ENCODE assay signal across 30 cellular contexts in the genomic region with DNA sequence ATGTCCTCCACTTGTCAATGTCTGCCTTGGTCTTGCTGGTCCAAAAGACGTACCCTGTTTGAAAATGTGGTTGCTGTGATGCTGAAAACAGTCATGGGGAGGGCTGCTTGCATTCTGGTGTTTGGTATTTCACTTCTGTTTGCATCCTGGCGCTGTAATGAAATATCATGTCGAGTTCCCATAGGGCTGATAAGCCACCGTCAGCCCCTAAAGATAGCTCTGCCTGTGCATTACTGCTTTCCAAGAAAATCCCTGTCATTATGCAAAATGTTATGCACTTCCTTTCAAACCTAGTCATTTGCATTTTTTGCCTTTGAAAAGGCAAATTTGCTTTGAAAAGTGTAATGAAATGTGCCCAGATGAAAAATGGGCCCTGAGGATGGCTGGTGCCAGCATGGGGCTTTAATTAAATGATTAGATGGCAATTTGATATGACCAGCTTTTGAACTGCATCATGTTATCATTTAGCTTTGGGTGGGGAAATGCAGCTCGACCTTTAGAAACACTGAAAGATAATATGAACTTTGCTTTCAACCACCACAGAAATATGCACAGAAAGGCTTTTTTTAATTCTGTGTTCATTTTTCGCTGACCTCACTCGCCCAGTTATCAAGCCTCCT.
"Had no signal": no experiment of that assay in that cellular context is flagged by ENCODE, and none has a peak within 500 bp of the region (broad histone marks: within the 10 kb centered on the region; RNA-seq: fewer than 3 reads in every experiment).

No MANE protein-coding gene starts in this region.

- H3K27ac Mint-ChIP-seq: activated naive CD8-positive, alpha-beta T cell treated with anti-CD3 and anti-CD28 coated beads, Interleukin-2, amount 50 U/mL, for 24 hours; activated T-helper 1 cell treated with anti-CD3 and anti-CD28 coated beads, Interleukin-12 subunit alpha, Interleukin-12 subunit beta, Interleukin-2, Interleukin-4 antibody, amounts not matched to agents 30 ng/mL and 10 ng/mL and 1 ng/mL, durations not matched to agents 14 hours and 24 hours and 36 hours; dendritic cell treated with granulocyte-macrophage colony-stimulating factor and Interleukin-4, amounts not matched to agents 40 ng/mL and 50 ng/mL, for 4 days; nephron progenitor cell; stimulated activated memory B cell treated with anti-CD40 and anti-IgM and Interleukin-4, amounts not matched to agents 10 μg/mL and 1 μg/mL and 100 μg/mL, for 72 hours; type B pancreatic cell had no signal

- H2AFZ ChIP-seq: parathyroid adenoma had no signal

- H3K27me3 Mint-ChIP-seq: central memory CD8-positive, alpha-beta T cell; dendritic cell treated with granulocyte-macrophage colony-stimulating factor and Interleukin-4, amounts not matched to agents 40 ng/mL and 50 ng/mL, for 4 days; stimulated activated memory B cell treated with anti-CD40 and anti-IgM and Interleukin-4, amounts not matched to agents 10 μg/mL and 1 μg/mL and 100 μg/mL, for 72 hours; type B pancreatic cell had no signal

- H3K9me3 Mint-ChIP-seq: activated naive CD8-positive, alpha-beta T cell treated with anti-CD3 and anti-CD28 coated beads, Interleukin-2, amount 50 U/mL, for 24 hours; activated T-helper 1 cell treated with anti-CD3 and anti-CD28 coated beads, Interleukin-12 subunit alpha, Interleukin-12 subunit beta, Interleukin-2, Interleukin-4 antibody, amounts not matched to agents 30 ng/mL and 10 ng/mL and 1 ng/mL, durations not matched to agents 14 hours and 24 hours and 36 hours; central memory CD8-positive, alpha-beta T cell; dendritic cell treated with granulocyte-macrophage colony-stimulating factor and Interleukin-4, amounts not matched to agents 40 ng/mL and 50 ng/mL, for 4 days; nephron progenitor cell; stimulated activated memory B cell treated with anti-CD40 and anti-IgM and Interleukin-4, amounts not matched to agents 10 μg/mL and 1 μg/mL and 100 μg/mL, for 72 hours; stimulated activated naive CD8-positive, alpha-beta T cell treated with anti-CD3 and anti-CD28 coated beads, Interleukin-15, amount 100 ng/mL, for 72 hours; type B pancreatic cell had no signal

- H3K4me1 ChIP-seq: breast epithelium, foreskin keratinocyte, vagina had no signal

- H3K4me3 ChIP-seq: breast epithelium, esophagus muscularis mucosa, heart right ventricle, lung, psoas muscle, smooth muscle cell, vagina had no signal

- DNase-seq: activated CD8-positive, alpha-beta memory T cell treated with anti-CD3 and anti-CD28 coated beads, Interleukin-2, amount 50 U/mL, for 4 hours; activated effector memory CD4-positive, alpha-beta T cell treated with anti-CD3 and anti-CD28 coated beads, Interleukin-2, amount 50 U/mL, for 16 hours; activated naive CD4-positive, alpha-beta T cell treated with anti-CD3 and anti-CD28 coated beads, Interleukin-2, amount 50 U/mL, for 16 hours; activated naive CD8-positive, alpha-beta T cell treated with anti-CD3 and anti-CD28 coated beads, Interleukin-2, amount 50 U/mL, for 24 hours; activated T-cell treated with anti-CD3 and anti-CD28 coated beads, Interleukin-2, amount 50 U/mL, for 1 hour; amygdala; foreskin keratinocyte; nephron progenitor cell; occipital lobe; psoas muscle; stimulated activated CD4-positive, alpha-beta T cell treated with anti-CD3 and anti-CD28 coated beads, Interleukin-4, amount 100 ng/mL, for 4 hours; stimulated activated CD8-positive, alpha-beta memory T cell treated with anti-CD3 and anti-CD28 coated beads, Interleukin-4, amount 100 ng/mL, for 48 hours; stimulated activated naive CD8-positive, alpha-beta T cell treated with anti-CD3 and anti-CD28 coated beads, Interleukin-15, amount 100 ng/mL, for 72 hours; substantia nigra; T1000 had no signal

- H3K4me2 ChIP-seq: smooth muscle cell had no signal

- H3K9me3 ChIP-seq: breast epithelium, esophagus muscularis mucosa, heart right ventricle, psoas muscle, vagina had no signal

- H3K9ac ChIP-seq: parathyroid adenoma had no signal

- H3K27ac ChIP-seq: breast epithelium, esophagus muscularis mucosa, foreskin keratinocyte, parathyroid adenoma, psoas muscle, vagina, WERI-Rb-1 had no signal

- H3K36me3 ChIP-seq: breast epithelium, esophagus muscularis mucosa, heart right ventricle, vagina, WERI-Rb-1 had no signal

- H3K4me3 Mint-ChIP-seq: activated naive CD8-positive, alpha-beta T cell treated with anti-CD3 and anti-CD28 coated beads, Interleukin-2, amount 50 U/mL, for 24 hours; activated T-helper 1 cell treated with anti-CD3 and anti-CD28 coated beads, Interleukin-12 subunit alpha, Interleukin-12 subunit beta, Interleukin-2, Interleukin-4 antibody, amounts not matched to agents 30 ng/mL and 10 ng/mL and 1 ng/mL, durations not matched to agents 14 hours and 24 hours and 36 hours; central memory CD8-positive, alpha-beta T cell; dendritic cell treated with granulocyte-macrophage colony-stimulating factor and Interleukin-4, amounts not matched to agents 40 ng/mL and 50 ng/mL, for 4 days; nephron progenitor cell; stimulated activated memory B cell treated with anti-CD40 and anti-IgM and Interleukin-4, amounts not matched to agents 10 μg/mL and 1 μg/mL and 100 μg/mL, for 72 hours; stimulated activated naive CD8-positive, alpha-beta T cell treated with anti-CD3 and anti-CD28 coated beads, Interleukin-15, amount 100 ng/mL, for 72 hours; type B pancreatic cell had no signal

- H3K36me3 Mint-ChIP-seq: stimulated activated memory B cell treated with anti-CD40 and anti-IgM and Interleukin-4, amounts not matched to agents 10 μg/mL and 1 μg/mL and 100 μg/mL, for 72 hours; type B pancreatic cell had no signal

- ATAC-seq: activated CD4-positive, CD25-positive, alpha-beta regulatory T cell treated with anti-CD3 and anti-CD28 coated beads, Interleukin-2, amount 50 U/mL, for 24 hours; activated naive CD8-positive, alpha-beta T cell treated with anti-CD3 and anti-CD28 coated beads, Interleukin-2, amount 50 U/mL, for 24 hours; foreskin keratinocyte; left lobe of liver; psoas muscle; stimulated activated memory B cell treated with anti-CD40 and anti-IgM and Interleukin-4, amounts not matched to agents 10 μg/mL and 1 μg/mL and 100 μg/mL, for 72 hours had no signal

- H3K4me1 Mint-ChIP-seq: activated naive CD8-positive, alpha-beta T cell treated with anti-CD3 and anti-CD28 coated beads, Interleukin-2, amount 50 U/mL, for 24 hours; central memory CD8-positive, alpha-beta T cell; nephron progenitor cell; stimulated activated naive CD8-positive, alpha-beta T cell treated with anti-CD3 and anti-CD28 coated beads, Interleukin-15, amount 100 ng/mL, for 72 hours had no signal

- H3K27me3 ChIP-seq: breast epithelium, esophagus muscularis mucosa, foreskin keratinocyte, heart right ventricle, vagina had no signal
